Comparison of ENCODE assay signal across 8 cellular contexts in genomic region chr19:12696366-12697335, GRCh38. TPM values are rescaled to one million over a fixed set of nuclear protein-coding genes. Genes with fewer than 3 reads are reported as not detected.
DNase-seq lines count a peak whose midpoint lies in the region; ATAC-seq and TF ChIP-seq lines count a peak whose summit lies in the region.

Gene FBXW9 (minus strand): TSS chr19:12696631. CDS start chr19:12696581, 50 bp downstream.

- peak within 1 kb of the TSS; percentile 69 for H3K4me3 ChIP-seq in Karpas-422 (ENCODE audit: low read length)
- H3K4me3 ChIP-seq in Peyer's patch, result peak within 1 kb of the TSS; percentile 57 to 97 (median 80)
- peak within 1 kb of the TSS; percentile 80 to 97 (median 90) for H3K4me3 ChIP-seq in esophagus squamous epithelium

- H3K36me3 Mint-ChIP-seq in activated T-cell treated with anti-CD3 and anti-CD28 coated beads, Interleukin-2, amount 50 U/mL, for 72 hours (ENCODE audit: insufficient read depth in 2 of 2), result peaks cover 0 to 4% of the 10 kb centered on the region in 2 donors

- 0 out of 2 replicates have a peak, but pooled peaks cover 2% of the 10 kb centered on the region for H3K79me2 ChIP-seq in Karpas-422 (ENCODE audit: low read length)

- peak within 1 kb of the TSS; percentile 73 for H3K4me2 ChIP-seq in Karpas-422 (ENCODE audit: low read depth, low read length, poor library complexity, severe bottlenecking)

- WGBS in esophagus squamous epithelium, 2 donors, result 16% methylated on average over 20 to 23 of the region's 59 CpGs

- H3K27me3 ChIP-seq in Karpas-422 (ENCODE audit: low read length) (no peaks in the 10 kb centered on the region), Peyer's patch (no peaks in the 10 kb centered on the region), esophagus squamous epithelium (no peaks in the 10 kb centered on the region)

- ATAC-seq in GM21619 (IDR thresholded peaks at IDR 0.05; ENCODE audit: unreplicated experiment), result peak; percentile 71
- ATAC-seq in activated T-cell treated with anti-CD3 and anti-CD28 coated beads, Interleukin-2, amount 50 U/mL, for 72 hours (replicated peaks in 1 of 2), result peak; percentile 94 to 95

- H3K4me3 Mint-ChIP-seq in activated T-cell treated with anti-CD3 and anti-CD28 coated beads, Interleukin-2, amount 50 U/mL, for 72 hours, result peak within 1 kb of the TSS; percentile 87 to 97

- peak; percentile 98 for DNase-seq in DMS 273 (lab: John Stamatoyannopoulos, UW; ENCODE audit: unreplicated experiment)
- DNase-seq in Karpas-422, result peak; percentile 95
- peak; percentile 96 to 99 (median 98) for DNase-seq in Peyer's patch
- DNase-seq in activated T-cell treated with anti-CD3 and anti-CD28 coated beads, Interleukin-2, amount 50 U/mL, for 72 hours, result peak; percentile 96 to 97
- DNase-seq in esophagus squamous epithelium (lab: John Stamatoyannopoulos, UW), result peak; percentile 84
- peak; percentile 95 for DNase-seq in myocyte (ENCODE audit: low read depth)
- DNase-seq in stimulated activated CD8-positive, alpha-beta memory T cell treated with anti-CD3 and anti-CD28 coated beads, Interleukin-7, amount 100 ng/mL, for 24 hours (ENCODE audit: low read depth), result peak; percentile 99

- no peak within 1 kb of the TSS; the same call in 1 of the 2 replicates for H2AFZ ChIP-seq in Karpas-422 (ENCODE audit: low read length)

- peak within 1 kb of the TSS; percentile 67 for H3K9ac ChIP-seq in Karpas-422 (ENCODE audit: low read length)

- H3K9me2 ChIP-seq in Karpas-422 (replicated peaks; ENCODE audit: insufficient read depth, low read length), result no peaks in the 10 kb centered on the region

- H3K4me1 Mint-ChIP-seq in activated T-cell treated with anti-CD3 and anti-CD28 coated beads, Interleukin-2, amount 50 U/mL, for 72 hours (ENCODE audit: low read depth), result peaks cover 11% of the 10 kb centered on the region

- H3K4me1 ChIP-seq in Karpas-422 (ENCODE audit: low read length), result peaks cover 21% of the 10 kb centered on the region
- H3K4me1 ChIP-seq in Peyer's patch, result peaks cover 0 to 15% (median 10%) of the 10 kb centered on the region in 4 donors
- H3K4me1 ChIP-seq in esophagus squamous epithelium, result peaks cover 16 to 24% (median 17%) of the 10 kb centered on the region in 3 donors

- peak; percentile 43 to 52 for TF ChIP-seq POLR2A in Peyer's patch (IDR thresholded peaks at IDR 0.05)
- TF ChIP-seq POLR2A in esophagus squamous epithelium (IDR thresholded peaks at IDR 0.05), result peak in 3 of 4 donors; percentile 52 to 56 (median 55)

- peaks cover 11% of the 10 kb centered on the region for H3K36me3 ChIP-seq in Karpas-422 (ENCODE audit: insufficient read depth, low read length)
- peaks cover 0 to 22% (median 0%) of the 10 kb centered on the region in 3 donors for H3K36me3 ChIP-seq in Peyer's patch
- H3K36me3 ChIP-seq in esophagus squamous epithelium, result peaks cover 10 to 49% (median 16%) of the 10 kb centered on the region in 3 donors

- H3K9me3 ChIP-seq in Karpas-422 (ENCODE audit: low read length), result no peaks in the 10 kb centered on the region
- H3K9me3 ChIP-seq in Peyer's patch, result no peaks in the 10 kb centered on the region
- H3K9me3 ChIP-seq in esophagus squamous epithelium, result no peaks in the 10 kb centered on the region

- H3K27me3 Mint-ChIP-seq in activated T-cell treated with anti-CD3 and anti-CD28 coated beads, Interleukin-2, amount 50 U/mL, for 72 hours (ENCODE audit: low read depth), result no peaks in the 10 kb centered on the region

- TF ChIP-seq CTCF in Peyer's patch (IDR thresholded peaks at IDR 0.05) (peak in 1 of 6 experiments; percentile 2), esophagus squamous epithelium (IDR thresholded peaks at IDR 0.05) (peak in 2 of 6 experiments; percentile 2 to 49)

- H3K27ac Mint-ChIP-seq in activated T-cell treated with anti-CD3 and anti-CD28 coated beads, Interleukin-2, amount 50 U/mL, for 72 hours, result peak within 1 kb of the TSS; percentile 97

- H4K20me1 ChIP-seq in Karpas-422 (ENCODE audit: insufficient read depth, low read depth, low read length), result 0 out of 2 replicates have a peak, but pooled peaks cover 4% of the 10 kb centered on the region

- H3K9me3 Mint-ChIP-seq in activated T-cell treated with anti-CD3 and anti-CD28 coated beads, Interleukin-2, amount 50 U/mL, for 72 hours, result no peaks in the 10 kb centered on the region

- intact Hi-C loops in esophagus squamous epithelium (cut with DNase I), result no loop called here

- H3K27ac ChIP-seq in Karpas-422 (ENCODE audit: low read length), result peak within 1 kb of the TSS; percentile 74
- H3K27ac ChIP-seq in Peyer's patch, result peak within 1 kb of the TSS; percentile 69 to 88 (median 84)
- peak within 1 kb of the TSS; percentile 82 to 95 (median 92) for H3K27ac ChIP-seq in esophagus squamous epithelium

RNA-seq across cellular contexts. Expression of gene FBXW9, which starts in this region (rescaled TPM):
- 2.1 and 12.8 TPM in 2 replicates for total RNA-seq in Karpas-422 (2014; rRNA removed; shearing (Covaris generic); ENCODE audit: low replicate concordance)
- total RNA-seq in Peyer's patch, result 1 to 10 TPM in 3 of 4 donors, not detected in 1; 6.3 to 9.9 (median 7.0) TPM
- total RNA-seq in activated T-cell treated with anti-CD3 and anti-CD28 coated beads, Interleukin-2, amount 50 U/mL, for 72 hours, result 1 to 10 TPM; 3.5 to 6.9 TPM
- total RNA-seq in esophagus squamous epithelium, result 10 to 100 TPM in 3 of 4 donors, 1 to 10 TPM in 1; 9.6 to 13.4 (median 11.9) TPM
- total RNA-seq in myocyte, result 11.9 and 12.2 TPM in 2 replicates
- 11.6 TPM for polyA plus RNA-seq in myocyte (2012)

Comparison
In these comparisons a context has a peak if more than half of its experiments do, and no peak if none do; other contexts are left out.
1. Peak in every context shown above with its lines: DNase-seq, ATAC-seq, H3K4me3 ChIP-seq and H3K27ac ChIP-seq.